In the genomic region with DNA sequence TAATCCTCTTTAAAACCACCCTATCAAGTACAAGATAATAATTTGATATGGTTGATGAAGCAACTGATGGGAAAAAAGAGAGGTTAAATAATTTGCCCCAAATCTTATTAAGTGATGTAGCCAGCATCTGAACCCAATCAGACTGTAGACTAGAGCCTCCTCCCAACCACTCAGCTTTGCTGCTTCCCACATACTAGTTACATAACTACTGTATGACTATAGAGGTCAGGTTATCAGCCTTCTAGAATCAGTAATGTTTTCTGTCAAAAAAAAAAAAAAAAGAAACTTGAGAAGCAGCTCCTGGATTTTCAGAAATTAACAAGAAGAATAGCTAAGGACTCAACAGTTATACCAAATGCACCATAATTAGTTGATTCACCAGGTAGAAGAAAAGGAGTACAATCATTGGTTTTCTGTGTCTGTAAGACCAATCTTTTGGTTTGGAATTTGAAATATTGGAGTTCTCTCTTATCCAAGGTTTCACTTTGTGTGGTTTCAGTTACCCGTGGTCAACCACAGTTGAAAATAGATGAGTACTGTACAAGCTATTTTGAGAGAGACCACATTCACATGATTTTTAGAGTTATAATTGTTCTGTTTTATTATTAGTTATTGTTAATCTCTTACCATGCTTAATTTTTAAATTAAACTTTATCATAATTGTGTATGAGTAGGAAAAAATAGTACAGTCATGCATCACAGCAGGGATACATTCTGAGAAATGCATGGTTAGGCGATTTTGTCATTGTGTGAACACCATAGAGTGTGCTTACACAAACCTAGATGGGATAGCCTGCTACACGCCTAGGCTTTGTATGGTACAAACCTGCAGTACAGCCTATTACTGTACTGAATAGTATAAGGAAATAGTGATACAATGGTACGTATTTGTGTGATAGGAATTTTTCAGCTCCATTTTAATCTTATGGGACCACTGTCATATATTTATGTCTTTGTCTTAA, we compare ENCODE assay signal across 11 cellular contexts.
A peak's percentile ranks its signal among the peaks of the same experiment; 100 is the strongest.
DNase-seq lines count a peak whose midpoint lies in the region; ATAC-seq and TF ChIP-seq lines count a peak whose summit lies in the region.
"Had no signal": no experiment of that assay in that cellular context is flagged by ENCODE, and none has a peak within 500 bp of the region (broad histone marks: within the 10 kb centered on the region; RNA-seq: fewer than 3 reads in every experiment).

No MANE protein-coding gene starts in this region.

- H3K9me3 Mint-ChIP-seq in CD4-positive, alpha-beta memory T cell: no peaks in the 10 kb centered on the region
- H3K9me3 Mint-ChIP-seq in chondrocyte (ENCODE audit: low read depth): no peaks in the 10 kb centered on the region
- H3K9me3 Mint-ChIP-seq: CD8-positive, alpha-beta T cell had no signal

- TF ChIP-seq CTCF in chondrocyte (IDR thresholded peaks at IDR 0.05): no peak

- no peaks in the 10 kb centered on the region for H3K4me1 ChIP-seq in CD4-positive, alpha-beta memory T cell (ENCODE audit: insufficient read depth, low read length)

- peak; percentile 72 for ATAC-seq in GM21526 (IDR thresholded peaks at IDR 0.05; ENCODE audit: low FRiP score, unreplicated experiment)
- ATAC-seq: activated CD8-positive, alpha-beta memory T cell treated with anti-CD3 and anti-CD28 coated beads, Interleukin-2, amount 10 ng/mL, durations not matched to agents 7 days and 5 days; CD8-positive, alpha-beta T cell had no signal

- POLR2A ChIA-PET in CD4-positive, alpha-beta memory T cell (lab: Charles Lee; ENCODE audit: partially characterized antibody): no interaction called here

- H3K4me3 Mint-ChIP-seq in CD4-positive, alpha-beta memory T cell: no peak overlapping the region
- H3K4me3 Mint-ChIP-seq in chondrocyte (ENCODE audit: unreplicated experiment): no peak overlapping the region
- H3K4me3 Mint-ChIP-seq: activated CD8-positive, alpha-beta memory T cell treated with anti-CD3 and anti-CD28 coated beads, Interleukin-2, amount 10 ng/mL, durations not matched to agents 7 days and 5 days; CD8-positive, alpha-beta T cell had no signal

- in situ Hi-C loops in KBM-7 (cut with MboI; ENCODE audit: low pct_unique_long_range_greater_than_20kb, low sequenced_read_pairs): no loop called here

- intact Hi-C loops in CD4-positive, alpha-beta memory T cell (cut with micrococcal nuclease): no loop called here

- H3K36me3 ChIP-seq in CD4-positive, alpha-beta memory T cell (ENCODE audit: insufficient read depth, low read length): peaks cover 10% of the 10 kb centered on the region

- H3K27ac ChIP-seq in CD4-positive, alpha-beta memory T cell (ENCODE audit: low read depth, low read length): no peak overlapping the region

- CTCF ChIA-PET in CD4-positive, alpha-beta memory T cell (lab: Charles Lee; ENCODE audit: partially characterized antibody): interaction anchor here (1.6 kb wide), 1 partner anchor 317 kb away, joined by 4 read pairs; no protein-coding TSS in a partner anchor

- no peaks in the 10 kb centered on the region for H3K27me3 ChIP-seq in CD4-positive, alpha-beta memory T cell (ENCODE audit: insufficient read depth, low read length)

- no peaks in the 10 kb centered on the region for H3K27me3 Mint-ChIP-seq in CD4-positive, alpha-beta memory T cell
- H3K27me3 Mint-ChIP-seq in chondrocyte (ENCODE audit: low read depth): no peaks in the 10 kb centered on the region
- H3K27me3 Mint-ChIP-seq: activated CD8-positive, alpha-beta memory T cell treated with anti-CD3 and anti-CD28 coated beads, Interleukin-2, amount 10 ng/mL, durations not matched to agents 7 days and 5 days had no signal

- peak overlapping the region in 4 of 7 donors; percentile 27 to 71 (median 54) for H3K27ac Mint-ChIP-seq in CD4-positive, alpha-beta memory T cell
- peak overlapping the region; percentile 83 for H3K27ac Mint-ChIP-seq in chondrocyte (ENCODE audit: unreplicated experiment)
- H3K27ac Mint-ChIP-seq: activated CD8-positive, alpha-beta memory T cell treated with anti-CD3 and anti-CD28 coated beads, Interleukin-2, amount 10 ng/mL, durations not matched to agents 7 days and 5 days; CD8-positive, alpha-beta T cell had no signal

- H3K4me1 Mint-ChIP-seq in CD4-positive, alpha-beta memory T cell: peaks cover 0 to 13% (median 9%) of the 10 kb centered on the region in 4 donors
- peaks cover 29% of the 10 kb centered on the region for H3K4me1 Mint-ChIP-seq in chondrocyte (ENCODE audit: low read depth)

- DNase-seq in CD4-positive, alpha-beta memory T cell: no peak
- DNase-seq in KBM-7 (peak; percentile 22), chondrocyte (ENCODE audit: low spot score) (no peak), nucleus accumbens (lab: John Stamatoyannopoulos, UW) (no peak), NCI-H1417 (lab: John Stamatoyannopoulos, UW) (no peak), NCI-H2227 treated with DMSO at 0.1 percent for 48 hours (lab: John Stamatoyannopoulos, UW) (no peak), superior temporal gyrus (ENCODE audit: extremely low spot score) (no peak)
- DNase-seq: activated CD8-positive, alpha-beta memory T cell treated with anti-CD3 and anti-CD28 coated beads, Interleukin-2, amount 10 ng/mL, durations not matched to agents 7 days and 5 days; CD8-positive, alpha-beta T cell; Right ventricle myocardium superior had no signal

- peaks cover 28 to 34% of the 10 kb centered on the region in 2 donors for H3K36me3 Mint-ChIP-seq in CD4-positive, alpha-beta memory T cell
- H3K36me3 Mint-ChIP-seq in chondrocyte (ENCODE audit: low read depth): peaks cover 10% of the 10 kb centered on the region

- H3K9me3 ChIP-seq in CD4-positive, alpha-beta memory T cell (ENCODE audit: control insufficient read depth in 1 of 2, low read length in 2 of 2): no peaks in the 10 kb centered on the region

- H3K4me3 ChIP-seq in CD4-positive, alpha-beta memory T cell (ENCODE audit: low read length in 2 of 2): no peak overlapping the region
